In genomic region chrX:103212749-103213457, GRCh38 we compare ENCODE assay signal across 22 cellular contexts. TPM values are rescaled to one million over a fixed set of nuclear protein-coding genes. Genes with fewer than 3 reads are reported as not detected.
DNase-seq lines count a peak whose midpoint lies in the region; ATAC-seq, FAIRE-seq and TF ChIP-seq lines count a peak whose summit lies in the region.
"Had no signal": no experiment of that assay in that cellular context is flagged by ENCODE, and none has a peak within 500 bp of the region (broad histone marks: within the 10 kb centered on the region; RNA-seq: fewer than 3 reads in every experiment).

No MANE protein-coding gene starts in this region.

- CTCF ChIA-PET in K562 (lab: Yijun Ruan, JAX; ENCODE audit: low intra/inter-chr PET ratio), result no interaction called here

- TF ChIP-seq CTCF in K562 (IDR thresholded peaks at IDR 0.05 in 2 of 3, conservative IDR thresholded peaks at IDR 0.05 in 1 of 3; ENCODE audit: insufficient read depth in 2 of 3, low read depth in 1 of 3, low read length in 3 of 3), result no peak
- no peak for TF ChIP-seq CTCF in body of pancreas (IDR thresholded peaks at IDR 0.05)

- TF ChIP-seq EP300 in K562 (IDR thresholded peaks at IDR 0.05; ENCODE audit: low read length), result no peak

- no peaks in the 10 kb centered on the region for H3K9me1 ChIP-seq in K562 (ENCODE audit: control insufficient read depth, insufficient read depth, low read length)

- DNase-seq in K562 (ENCODE audit: extremely low read depth in 1 of 4, low spot score in 3 of 4) (peak in 1 of 4 experiments; percentile 66), putamen (ENCODE audit: low spot score) (peak; percentile 30), body of pancreas (no peak), ecto neural progenitor cell (ENCODE audit: low spot score) (no peak)
- DNase-seq: ACHN; BE2C; C1 segment of cervical spinal cord; Caco-2; CD4-positive, alpha-beta T cell; GOT3; H7; IMR-90; KBM-7 had no signal

- peak overlapping the region; percentile 9 for H3K27ac ChIP-seq in K562 (ENCODE audit: extremely low read depth, low read depth, low read length)
- H3K27ac ChIP-seq in body of pancreas, result no peak overlapping the region
- H3K27ac ChIP-seq: HL-60 had no signal

- POLR2A ChIA-PET in K562 (lab: Yijun Ruan, JAX), result no interaction called here

- peak overlapping the region in 1 of 2 experiments; percentile 20; a peak in 1 of 4 replicates for H3K9ac ChIP-seq in K562 (ENCODE audit: insufficient read depth in 1 of 2, low read depth in 2 of 2, low read length in 2 of 2)

- no peaks in the 10 kb centered on the region for H3K27me3 ChIP-seq in K562 (ENCODE audit: control insufficient read depth in 2 of 2, insufficient read depth in 2 of 2, low read length in 2 of 2)
- no peaks in the 10 kb centered on the region for H3K27me3 ChIP-seq in body of pancreas
- H3K27me3 ChIP-seq: BE2C had no signal

- H3K79me2 ChIP-seq in K562 (ENCODE audit: control insufficient read depth, insufficient read depth, low read length), result peaks cover 27% of the 10 kb centered on the region

- peaks cover 20% of the 10 kb centered on the region; the same call in 2 of the 3 replicates for H3K36me3 ChIP-seq in K562 (ENCODE audit: control insufficient read depth, insufficient read depth, low read length)
- H3K36me3 ChIP-seq in body of pancreas (replicated peaks in 1 of 2; ENCODE audit: insufficient read depth in 1 of 2, low read depth in 2 of 2), result no peaks in the 10 kb centered on the region
- H3K36me3 ChIP-seq: BE2C had no signal

- WGBS in K562 (ENCODE audit: insufficient coverage, low coverage, missing lambda C conversion rate), result 8% methylated on average over 7 of the region's 8 CpGs
- 75% methylated on average over 4 to 7 of the region's 8 CpGs for WGBS in body of pancreas, 2 donors

- BruUV-seq in K562 (replicated peaks; lab: Mats Ljungman, UMichigan), result no TSS peak

- FAIRE-seq in K562 (lab: Jason Lieb, UNC), result peak; percentile 84
- FAIRE-seq: A204.1, D721Med, GM12891, GM18507 had no signal

- H3K4me2 ChIP-seq in K562 (ENCODE audit: insufficient read depth, low read length), result peak overlapping the region; percentile 58

- TF ChIP-seq POLR2A in K562 (conservative IDR thresholded peaks at IDR 0.05), result no peak
- no peak for TF ChIP-seq POLR2A in body of pancreas (IDR thresholded peaks at IDR 0.05)

- H3K9me3 ChIP-seq in K562 (replicated peaks; ENCODE audit: control insufficient read depth, insufficient read depth, low read depth, low read length), result no peaks in the 10 kb centered on the region
- no peaks in the 10 kb centered on the region for H3K9me3 ChIP-seq in body of pancreas
- H3K9me3 ChIP-seq: BE2C, Caco-2 had no signal

- in situ Hi-C loops in K562 (cut with MboI), result no loop called here

- intact Hi-C loops in K562 (cut with micrococcal nuclease) (no loop called here), body of pancreas (cut with DNase I) (no loop called here)

- no peaks in the 10 kb centered on the region for H4K20me1 ChIP-seq in K562 (replicated peaks; ENCODE audit: control insufficient read depth, insufficient read depth, low read length)

- peak overlapping the region; percentile 50 for H2AFZ ChIP-seq in K562 (ENCODE audit: low read depth, low read length)

- ATAC-seq in K562 (peak; percentile 13), esophagus mucosa (peak; percentile 47), GM18861 (IDR thresholded peaks at IDR 0.05; ENCODE audit: unreplicated experiment) (no peak), body of pancreas (no peak)
- ATAC-seq: HCT116 had no signal

- TF ChIP-seq RAD21 in K562 (CRISPR knock-in tag; conservative IDR thresholded peaks at IDR 0.05 in 1 of 2, IDR thresholded peaks at IDR 0.05 in 1 of 2), result no peak

- no peak overlapping the region for H3K4me3 ChIP-seq in K562
- no peak overlapping the region for H3K4me3 ChIP-seq in body of pancreas

- H3K4me1 ChIP-seq in K562 (replicated peaks in 1 of 2; ENCODE audit: control insufficient read depth in 2 of 2, insufficient read depth in 2 of 2, low read length in 2 of 2) (peaks cover 11 to 27% of the 10 kb centered on the region in 2 experiments; a peak in 4 of 5 replicates), body of pancreas (no peaks in the 10 kb centered on the region)
- H3K4me1 ChIP-seq: BE2C, Caco-2 had no signal

TF ChIP-seq in K562, 482 proteins besides CTCF, POLR2A, EP300 and RAD21 (continues in another document):
- TF ChIP-seq PRPF4 (IDR thresholded peaks at IDR 0.05; ENCODE audit: insufficient read depth, low read depth, low read length, poor library complexity, severe bottlenecking), result no peak
- TF ChIP-seq ATF2 (CRISPR knock-in tag; IDR thresholded peaks at IDR 0.05), result no peak
- TF ChIP-seq CXXC5 (CRISPR knock-in tag; IDR thresholded peaks at IDR 0.05), result peak; percentile 48; the same call in 1 of the 2 replicates
- TF ChIP-seq ZBTB11 (CRISPR knock-in tag; IDR thresholded peaks at IDR 0.05), result no peak

RNA-seq across cellular contexts. Expression of gene BEX4, which starts 2.0 kb away (rescaled TPM):
- 17.1 and 41.1 TPM in 2 replicates for total RNA-seq in K562 (2011; cell fraction: chromatin; rRNA removed; ENCODE audit: low replicate concordance)
- total RNA-seq in K562 (2011; cell fraction: nucleolus; rRNA removed), result 12.8 and 16.2 TPM in 2 replicates
- total RNA-seq in K562 (2011; cell fraction: nucleoplasm; rRNA removed), result 27.7 and 42.0 TPM in 2 replicates
- total RNA-seq in K562 (2014; rRNA removed), result 246 and 255 TPM in 2 replicates
- total RNA-seq in K562 (2014; rRNA removed; fragmentation: Illumina TruSeq; extraction: Trizol), result 222 and 244 TPM in 2 replicates
- total RNA-seq in K562 (2015; rRNA removed; fragmentation: Illumina TruSeq; extraction: Trizol), result 147 and 154 TPM in 2 replicates
- 135 and 149 TPM in 2 replicates for total RNA-seq in K562 (2021)
- 124 and 133 TPM in 2 replicates for polyA plus RNA-seq in K562 (2011; rRNA removed)
- 22.6 and 64.0 TPM in 2 replicates for polyA plus RNA-seq in K562 (2011; cell fraction: cytosol; rRNA removed)
- polyA plus RNA-seq in K562 (2011; cell fraction: nucleus; rRNA removed), result 28.3 and 55.7 TPM in 2 replicates
- 203 and 235 TPM in 2 replicates for polyA plus RNA-seq in K562 (2012)
- polyA plus RNA-seq in K562 (2014; fragmentation: Illumina TruSeq; extraction: Trizol), result 359 and 399 TPM in 2 replicates
- polyA plus RNA-seq in K562 (2014; fragmentation: Nextera tagmentation; extraction: Ambion mirVana), result 100 to 1,000 TPM in 1 of 2 experiments, 10 to 100 TPM in 1; 74.6 to 104 TPM
- polyA plus RNA-seq in K562 (2014; rRNA removed), result 309 and 343 TPM in 2 replicates
- 36.7 and 45.7 TPM in 2 replicates for polyA minus RNA-seq in K562 (2011; rRNA and poly(A)+ RNA removed)
- polyA minus RNA-seq in K562 (2011; cell fraction: cytosol; rRNA and poly(A)+ RNA removed), result 17.1 and 18.0 TPM in 2 replicates
- polyA minus RNA-seq in K562 (2011; cell fraction: nucleus; rRNA and poly(A)+ RNA removed), result 8.5 and 23.7 TPM in 2 replicates
- total RNA-seq in esophagus mucosa, result 12.2 TPM
- 10 to 100 TPM in 1 of 2 donors, 1 to 10 TPM in 1; 7.9 to 14.8 TPM for total RNA-seq in body of pancreas
- total RNA-seq: HT1080 had no signal

RNA-seq across cellular contexts. Expression of gene TCEAL8, which starts 42.1 kb away (rescaled TPM):
- 7.6 and 17.8 TPM in 2 replicates for total RNA-seq in K562 (2011; cell fraction: chromatin; rRNA removed; ENCODE audit: low replicate concordance)
- total RNA-seq in K562 (2011; cell fraction: nucleolus; rRNA removed), result 4.7 and 5.3 TPM in 2 replicates
- 9.1 and 16.0 TPM in 2 replicates for total RNA-seq in K562 (2011; cell fraction: nucleoplasm; rRNA removed)
- 63.3 and 82.6 TPM in 2 replicates for total RNA-seq in K562 (2014; rRNA removed)
- total RNA-seq in K562 (2014; rRNA removed; fragmentation: Illumina TruSeq; extraction: Trizol), result 106 and 120 TPM in 2 replicates
- total RNA-seq in K562 (2015; rRNA removed; fragmentation: Illumina TruSeq; extraction: Trizol), result 75.7 and 84.5 TPM in 2 replicates
- 47.8 and 49.0 TPM in 2 replicates for total RNA-seq in K562 (2021)
- 61.1 and 66.3 TPM in 2 replicates for polyA plus RNA-seq in K562 (2011; rRNA removed)
- polyA plus RNA-seq in K562 (2011; cell fraction: cytosol; rRNA removed), result 8.5 and 33.0 TPM in 2 replicates
- 5.0 and 15.6 TPM in 2 replicates for polyA plus RNA-seq in K562 (2011; cell fraction: nucleus; rRNA removed)
- 52.8 and 85.4 TPM in 2 replicates for polyA plus RNA-seq in K562 (2012)
- polyA plus RNA-seq in K562 (2014; fragmentation: Illumina TruSeq; extraction: Trizol), result 94.0 and 110 TPM in 2 replicates
- polyA plus RNA-seq in K562 (2014; fragmentation: Nextera tagmentation; extraction: Ambion mirVana), result 100 to 1,000 TPM; 153 to 178 TPM
- polyA plus RNA-seq in K562 (2014; rRNA removed), result 82.4 and 101 TPM in 2 replicates
- polyA minus RNA-seq in K562 (2011; rRNA and poly(A)+ RNA removed), result 27.1 and 39.1 TPM in 2 replicates
- polyA minus RNA-seq in K562 (2011; cell fraction: cytosol; rRNA and poly(A)+ RNA removed), result 12.5 and 12.8 TPM in 2 replicates
- 3.6 and 10.7 TPM in 2 replicates for polyA minus RNA-seq in K562 (2011; cell fraction: nucleus; rRNA and poly(A)+ RNA removed)
- total RNA-seq in esophagus mucosa, result 21.0 TPM
- 10 to 100 TPM; 10.9 to 46.2 TPM for total RNA-seq in body of pancreas

Comparison
In these comparisons a context has a peak if more than half of its experiments do, and no peak if none do; other contexts are left out.
1. ATAC-seq: peak in K562 (single experiment) and esophagus mucosa (single experiment); none in GM18861 (single experiment) and body of pancreas (single experiment).